15 cellular contexts compared by ENCODE assay signal in genomic region chr1:1827089-1827433, GRCh38. TPM values are rescaled to one million over a fixed set of nuclear protein-coding genes. Genes with fewer than 3 reads are reported as not detected.
DNase-seq lines count a peak whose midpoint lies in the region; TF ChIP-seq lines count a peak whose summit lies in the region.
"Had no signal": no experiment of that assay in that cellular context is flagged by ENCODE, and none has a peak within 500 bp of the region (broad histone marks: within the 10 kb centered on the region; RNA-seq: fewer than 3 reads in every experiment).

No MANE protein-coding gene starts in this region.

- peaks cover 56% of the 10 kb centered on the region for H3K4me1 Mint-ChIP-seq in activated T-cell treated with anti-CD3 and anti-CD28 coated beads, Interleukin-2, amount 50 U/mL, for 24 hours (ENCODE audit: low read depth)
- H3K4me1 Mint-ChIP-seq in activated T-helper 1 cell treated with anti-CD3 and anti-CD28 coated beads, Interleukin-12 subunit alpha, Interleukin-12 subunit beta, Interleukin-2, Interleukin-4 antibody, amounts not matched to agents 30 ng/mL and 10 ng/mL and 1 ng/mL, durations not matched to agents 14 hours and 24 hours and 36 hours (ENCODE audit: low read depth) = peaks cover 27% of the 10 kb centered on the region

- H4K20me1 ChIP-seq in OCI-LY7 (ENCODE audit: insufficient read depth, low read length) (peaks cover 14% of the 10 kb centered on the region; the same call in 1 of the 2 replicates), smooth muscle cell (ENCODE audit: low read depth) (peaks cover 100% of the 10 kb centered on the region)

- no peaks in the 10 kb centered on the region for H3K27me3 ChIP-seq in smooth muscle cell (ENCODE audit: low read depth)
- H3K27me3 ChIP-seq: esophagus muscularis mucosa, vagina had no signal

- peaks cover 22% of the 10 kb centered on the region for H3F3A ChIP-seq in smooth muscle cell (ENCODE audit: low read depth)

- no peak overlapping the region for H3K9ac ChIP-seq in smooth muscle cell (ENCODE audit: low read depth)

- H3K27ac Mint-ChIP-seq in activated T-cell treated with anti-CD3 and anti-CD28 coated beads, Interleukin-2, amount 50 U/mL, for 24 hours = peak overlapping the region; percentile 82
- no peak overlapping the region for H3K27ac Mint-ChIP-seq in activated T-helper 1 cell treated with anti-CD3 and anti-CD28 coated beads, Interleukin-12 subunit alpha, Interleukin-12 subunit beta, Interleukin-2, Interleukin-4 antibody, amounts not matched to agents 30 ng/mL and 10 ng/mL and 1 ng/mL, durations not matched to agents 14 hours and 24 hours and 36 hours

- CTCF ChIA-PET in OCI-LY7 (lab: Charles Lee; ENCODE audit: unreplicated experiment) = no interaction called here

- no TSS peak for BruUV-seq in OCI-LY7 (replicated peaks; lab: Mats Ljungman, UMichigan)

- H3K4me3 Mint-ChIP-seq in activated T-cell treated with anti-CD3 and anti-CD28 coated beads, Interleukin-2, amount 50 U/mL, for 24 hours = no peak overlapping the region
- H3K4me3 Mint-ChIP-seq in activated T-helper 1 cell treated with anti-CD3 and anti-CD28 coated beads, Interleukin-12 subunit alpha, Interleukin-12 subunit beta, Interleukin-2, Interleukin-4 antibody, amounts not matched to agents 30 ng/mL and 10 ng/mL and 1 ng/mL, durations not matched to agents 14 hours and 24 hours and 36 hours = no peak overlapping the region
- H3K4me3 Mint-ChIP-seq: activated CD4-positive, alpha-beta memory T cell treated with anti-CD3 and anti-CD28 coated beads, Interleukin-2, amount 10 ng/mL, durations not matched to agents 7 days and 5 days; activated naive CD8-positive, alpha-beta T cell treated with anti-CD3 and anti-CD28 coated beads for 36 hours had no signal

- intact Hi-C loops in OCI-LY7 (cut with micrococcal nuclease; ENCODE audit: unreplicated experiment) = no loop called here
- intact Hi-C loops in activated T-helper 1 cell treated with anti-CD3 and anti-CD28 coated beads, Interleukin-12 subunit alpha, Interleukin-12 subunit beta, Interleukin-2, Interleukin-4 antibody, amounts not matched to agents 30 ng/mL and 10 ng/mL and 1 ng/mL, durations not matched to agents 14 hours and 24 hours and 36 hours (cut with micrococcal nuclease) = loop anchor here (5.0 kb wide), 1 partner anchor 80 kb away; no protein-coding TSS in a partner anchor

- 62% methylated on average over 9 of the region's 9 CpGs for WGBS in smooth muscle cell (ENCODE audit: low lambda C conversion rate)

- H3K4me2 ChIP-seq in OCI-LY7 (ENCODE audit: low read length) (no peak overlapping the region), smooth muscle cell (no peak overlapping the region)

- DNase-seq in activated T-cell treated with anti-CD3 and anti-CD28 coated beads, Interleukin-2, amount 50 U/mL, for 24 hours = no peak
- no peak for DNase-seq in activated T-cell treated with anti-CD3 and anti-CD28 coated beads, Interleukin-2, amount 50 U/mL, for 1 hour
- DNase-seq in OCI-LY7 (ENCODE audit: low spot score) (no peak), fibroblast of gingiva (ENCODE audit: low read depth) (peak; percentile 14), smooth muscle cell (lab: John Stamatoyannopoulos, UW; ENCODE audit: unreplicated experiment) (no peak), NCI-H510A (lab: John Stamatoyannopoulos, UW) (no peak), NK-92 (lab: John Stamatoyannopoulos, UW; ENCODE audit: unreplicated experiment) (no peak)
- no peak for DNase-seq in activated T-helper 1 cell treated with anti-CD3 and anti-CD28 coated beads, Interleukin-12 subunit alpha, Interleukin-12 subunit beta, Interleukin-2, Interleukin-4 antibody, amounts not matched to agents 30 ng/mL and 10 ng/mL and 1 ng/mL, durations not matched to agents 14 hours and 24 hours and 36 hours (ENCODE audit: low spot score)
- DNase-seq: activated CD4-positive, alpha-beta memory T cell treated with anti-CD3 and anti-CD28 coated beads, Interleukin-2, amount 10 ng/mL, durations not matched to agents 7 days and 5 days; activated naive CD8-positive, alpha-beta T cell treated with anti-CD3 and anti-CD28 coated beads for 36 hours; EL; MV-4-11 had no signal

- H3K9me3 Mint-ChIP-seq in activated T-cell treated with anti-CD3 and anti-CD28 coated beads, Interleukin-2, amount 50 U/mL, for 24 hours = no peaks in the 10 kb centered on the region
- H3K9me3 Mint-ChIP-seq in activated T-helper 1 cell treated with anti-CD3 and anti-CD28 coated beads, Interleukin-12 subunit alpha, Interleukin-12 subunit beta, Interleukin-2, Interleukin-4 antibody, amounts not matched to agents 30 ng/mL and 10 ng/mL and 1 ng/mL, durations not matched to agents 14 hours and 24 hours and 36 hours = no peaks in the 10 kb centered on the region
- H3K9me3 Mint-ChIP-seq: activated CD4-positive, alpha-beta memory T cell treated with anti-CD3 and anti-CD28 coated beads, Interleukin-2, amount 10 ng/mL, durations not matched to agents 7 days and 5 days; activated naive CD8-positive, alpha-beta T cell treated with anti-CD3 and anti-CD28 coated beads for 36 hours had no signal

- peaks cover 66% of the 10 kb centered on the region for H3K36me3 Mint-ChIP-seq in activated T-cell treated with anti-CD3 and anti-CD28 coated beads, Interleukin-2, amount 50 U/mL, for 24 hours (ENCODE audit: low read depth)
- H3K36me3 Mint-ChIP-seq in activated T-helper 1 cell treated with anti-CD3 and anti-CD28 coated beads, Interleukin-12 subunit alpha, Interleukin-12 subunit beta, Interleukin-2, Interleukin-4 antibody, amounts not matched to agents 30 ng/mL and 10 ng/mL and 1 ng/mL, durations not matched to agents 14 hours and 24 hours and 36 hours (ENCODE audit: low read depth) = peaks cover 22% of the 10 kb centered on the region

- POLR2A ChIA-PET in OCI-LY7 (lab: Charles Lee) = no interaction called here

- no peaks in the 10 kb centered on the region for H3K9me3 ChIP-seq in OCI-LY7 (ENCODE audit: low read length)
- no peaks in the 10 kb centered on the region for H3K9me3 ChIP-seq in smooth muscle cell (replicated peaks; ENCODE audit: low read depth)
- H3K9me3 ChIP-seq: esophagus muscularis mucosa, vagina had no signal

- H3K4me3 ChIP-seq in OCI-LY7 (ENCODE audit: low read depth, low read length, poor library complexity, severe bottlenecking) (no peak overlapping the region), smooth muscle cell (no peak overlapping the region)
- H3K4me3 ChIP-seq: esophagus muscularis mucosa, vagina had no signal

- H3K79me2 ChIP-seq in OCI-LY7 (ENCODE audit: insufficient read depth, low read depth, low read length) = peaks cover 97% of the 10 kb centered on the region
- H3K79me2 ChIP-seq in smooth muscle cell (ENCODE audit: low read depth) = peaks cover 98% of the 10 kb centered on the region

- H3K27me3 Mint-ChIP-seq in activated T-cell treated with anti-CD3 and anti-CD28 coated beads, Interleukin-2, amount 50 U/mL, for 24 hours = no peaks in the 10 kb centered on the region
- no peaks in the 10 kb centered on the region for H3K27me3 Mint-ChIP-seq in activated T-helper 1 cell treated with anti-CD3 and anti-CD28 coated beads, Interleukin-12 subunit alpha, Interleukin-12 subunit beta, Interleukin-2, Interleukin-4 antibody, amounts not matched to agents 30 ng/mL and 10 ng/mL and 1 ng/mL, durations not matched to agents 14 hours and 24 hours and 36 hours (ENCODE audit: insufficient read depth)
- H3K27me3 Mint-ChIP-seq: activated CD4-positive, alpha-beta memory T cell treated with anti-CD3 and anti-CD28 coated beads, Interleukin-2, amount 10 ng/mL, durations not matched to agents 7 days and 5 days; activated naive CD8-positive, alpha-beta T cell treated with anti-CD3 and anti-CD28 coated beads for 36 hours; progenitor cell of endocrine pancreas had no signal

- TF ChIP-seq CTCF in OCI-LY7 (conservative IDR thresholded peaks at IDR 0.05; ENCODE audit: low read length) (no peak), smooth muscle cell (IDR thresholded peaks at IDR 0.05; ENCODE audit: borderline replicate concordance, insufficient read depth, poor library complexity, severe bottlenecking) (no peak)

- peaks cover 44% of the 10 kb centered on the region for H3K4me1 ChIP-seq in OCI-LY7 (ENCODE audit: insufficient read depth, low read length, poor library complexity, severe bottlenecking)
- H3K4me1 ChIP-seq in smooth muscle cell (ENCODE audit: low read depth) = no peaks in the 10 kb centered on the region

- peak overlapping the region; percentile 26 for H3K27ac ChIP-seq in OCI-LY7 (ENCODE audit: low read depth, low read length, poor library complexity, severe bottlenecking)
- peak overlapping the region; percentile 78 for H3K27ac ChIP-seq in smooth muscle cell (ENCODE audit: low read depth)
- H3K27ac ChIP-seq: vagina had no signal

- no peaks in the 10 kb centered on the region for H3K9me2 ChIP-seq in OCI-LY7 (ENCODE audit: insufficient read depth, low read length)

- H3K36me3 ChIP-seq in OCI-LY7 (ENCODE audit: insufficient read depth, low read length) (peaks cover 99% of the 10 kb centered on the region), smooth muscle cell (ENCODE audit: low read depth) (no peaks in the 10 kb centered on the region)

- H2AFZ ChIP-seq in OCI-LY7 (ENCODE audit: low read length) (no peak overlapping the region), smooth muscle cell (ENCODE audit: low read depth) (no peak overlapping the region)

RNA-seq across cellular contexts. Expression of gene NADK, which starts 48.8 kb away (rescaled TPM):
- 144 and 156 TPM in 2 replicates for total RNA-seq in OCI-LY7 (2014; rRNA removed; shearing (Covaris generic))
- total RNA-seq in OCI-LY7 (2022) = 173 and 184 TPM in 2 replicates
- 27.2 and 32.7 TPM in 2 replicates for total RNA-seq in smooth muscle cell
- polyA plus RNA-seq in smooth muscle cell = 37.8 and 39.0 TPM in 2 replicates
- total RNA-seq in activated T-helper 1 cell treated with anti-CD3 and anti-CD28 coated beads, Interleukin-12 subunit alpha, Interleukin-12 subunit beta, Interleukin-2, Interleukin-4 antibody, amounts not matched to agents 30 ng/mL and 10 ng/mL and 1 ng/mL, durations not matched to agents 14 hours and 24 hours and 36 hours = 95.5 and 96.8 TPM in 2 replicates
